In genomic region chr5:178120661-178121357, GRCh38 we compare ENCODE assay signal across 8 cellular contexts. TPM values are rescaled to one million over a fixed set of nuclear protein-coding genes. Genes with fewer than 3 reads are reported as not detected.
DNase-seq lines count a peak whose midpoint lies in the region; ATAC-seq and TF ChIP-seq lines count a peak whose summit lies in the region.

No MANE protein-coding gene starts in this region.

- H3K36me3 Mint-ChIP-seq in mesothelial cell of epicardium = no peaks in the 10 kb centered on the region

- TF ChIP-seq POLR2A in GM19099 (IDR thresholded peaks at IDR 0.05; ENCODE audit: extremely low read depth, insufficient read length, low read depth) = peak; percentile 48

- ATAC-seq in HG03175 (IDR thresholded peaks at IDR 0.05; ENCODE audit: unreplicated experiment) = peak; percentile 88

- H3K9me3 Mint-ChIP-seq in mesothelial cell of epicardium = no peaks in the 10 kb centered on the region

- H3K4me3 ChIP-seq in BE2C (ENCODE audit: low read depth, low read length) = peak overlapping the region; percentile 70

- H3K9me3 ChIP-seq in BE2C = no peaks in the 10 kb centered on the region

- H3K4me1 ChIP-seq in BE2C = peaks cover 8% of the 10 kb centered on the region

- H3K4me1 Mint-ChIP-seq in mesothelial cell of epicardium = peaks cover 38% of the 10 kb centered on the region

- DNase-seq in BE2C = peak; percentile 98
- DNase-seq in NCI-H2227 (lab: John Stamatoyannopoulos, UW; ENCODE audit: unreplicated experiment) = peak; percentile 86
- DNase-seq in activated CD4-positive, CD25-positive, alpha-beta regulatory T cell treated with anti-CD3 and anti-CD28 coated beads, Interleukin-2, amount 50 U/mL, for 72 hours = peak; percentile 63
- DNase-seq in cerebellar cortex (ENCODE audit: low spot score) = peak; percentile 90
- DNase-seq in mesothelial cell of epicardium (ENCODE audit: low spot score in 2 of 2, unreplicated experiment in 2 of 2) = peak; percentile 72 to 84
- DNase-seq in stimulated activated CD8-positive, alpha-beta memory T cell treated with anti-CD3 and anti-CD28 coated beads, Interleukin-4, amount 100 ng/mL, for 48 hours = peak; percentile 83

- peaks cover 2% of the 10 kb centered on the region for H3K27me3 Mint-ChIP-seq in mesothelial cell of epicardium (ENCODE audit: low read depth)

- no peak overlapping the region for H3K4me3 Mint-ChIP-seq in mesothelial cell of epicardium

- H3K27ac Mint-ChIP-seq in mesothelial cell of epicardium = no peak overlapping the region

- H3K36me3 ChIP-seq in BE2C = no peaks in the 10 kb centered on the region

- H3K27me3 ChIP-seq in BE2C = no peaks in the 10 kb centered on the region

- peak; percentile 86 for TF ChIP-seq CTCF in BE2C (IDR thresholded peaks at IDR 0.05; ENCODE audit: low read depth, low read length)
- peak; percentile 43 for TF ChIP-seq CTCF in mesothelial cell of epicardium (IDR thresholded peaks at IDR 0.05; ENCODE audit: unreplicated experiment)

RNA-seq across cellular contexts. Expression of gene N4BP3, which starts 7.5 kb away (rescaled TPM):
- polyA plus RNA-seq in BE2C (2012; ENCODE audit: insufficient read depth, insufficient read length, low read depth) = 9.4 TPM
- total RNA-seq in mesothelial cell of epicardium = 1.8 to 2.3 TPM (median 2.1 TPM) in 3 replicates

RNA-seq across cellular contexts. Expression of gene RMND5B, which starts 10.0 kb away (rescaled TPM):
- polyA plus RNA-seq in BE2C (2012; ENCODE audit: insufficient read depth, insufficient read length, low read depth) = 80.6 TPM
- 32.6 to 34.5 TPM (median 34.0 TPM) in 3 replicates for total RNA-seq in mesothelial cell of epicardium

RNA-seq across cellular contexts. Expression of gene NHP2, which starts 32.9 kb away (rescaled TPM):
- 661 TPM for polyA plus RNA-seq in BE2C (2012; ENCODE audit: insufficient read depth, insufficient read length, low read depth)
- 112 to 120 TPM (median 116 TPM) in 3 replicates for total RNA-seq in mesothelial cell of epicardium

Comparison
In these comparisons a context has a peak if more than half of its experiments do, and no peak if none do; other contexts are left out.
1. Peak in every context shown above with its lines: DNase-seq, ATAC-seq and H3K4me3 ChIP-seq.